Comparison of ENCODE assay signal across 9 cellular contexts in genomic region chr3:127822836-127823589, GRCh38. TPM values are rescaled to one million over a fixed set of nuclear protein-coding genes. Genes with fewer than 3 reads are reported as not detected.
A peak's percentile ranks its signal among the peaks of the same experiment; 100 is the strongest.
DNase-seq lines count a peak whose midpoint lies in the region; ATAC-seq and TF ChIP-seq lines count a peak whose summit lies in the region.
"Had no signal": no experiment of that assay in that cellular context is flagged by ENCODE, and none has a peak within 500 bp of the region (broad histone marks: within the 10 kb centered on the region; RNA-seq: fewer than 3 reads in every experiment).

No MANE protein-coding gene starts in this region.

- POLR2A ChIA-PET in A673 (lab: Charles Lee; ENCODE audit: low non-redundant PET) = no interaction called here
- POLR2A ChIA-PET in activated CD8-positive, alpha-beta T cell treated with anti-CD3 and anti-CD28 coated beads for 36 hours (lab: Charles Lee) = interaction anchor here (1.6 kb wide), 1 partner anchor 11 kb away, joined by 4 read pairs; no protein-coding TSS in a partner anchor

- H3K27me3 ChIP-seq in A673 (replicated peaks; ENCODE audit: insufficient read depth, low read depth, low read length, poor library complexity) = peaks cover 27% of the 10 kb centered on the region

- H3K4me3 Mint-ChIP-seq in activated CD8-positive, alpha-beta T cell treated with anti-CD3 and anti-CD28 coated beads for 36 hours = peak overlapping the region; percentile 78

- H3K4me1 ChIP-seq in A673 (ENCODE audit: insufficient read depth, low read length, poor library complexity, severe bottlenecking) = peaks cover 15% of the 10 kb centered on the region

- no TSS peak for BruUV-seq in A673 (replicated peaks; lab: Mats Ljungman, UMichigan)

- CTCF ChIA-PET in A673 (lab: Charles Lee) = no interaction called here
- CTCF ChIA-PET in activated CD8-positive, alpha-beta T cell treated with anti-CD3 and anti-CD28 coated beads for 36 hours (lab: Charles Lee) = interaction anchor here (0.9 kb wide), 1 partner anchor 9 kb away, joined by 3 read pairs; no protein-coding TSS in a partner anchor

- peaks cover 3% of the 10 kb centered on the region for H3K9me3 Mint-ChIP-seq in activated CD8-positive, alpha-beta T cell treated with anti-CD3 and anti-CD28 coated beads for 36 hours

- H3K4me1 Mint-ChIP-seq in activated CD8-positive, alpha-beta T cell treated with anti-CD3 and anti-CD28 coated beads for 36 hours (ENCODE audit: low read depth) = peaks cover 7% of the 10 kb centered on the region

- H3K4me3 ChIP-seq in A673 (ENCODE audit: low read depth, low read length, poor library complexity, severe bottlenecking) = peak overlapping the region; percentile 55
- H3K4me3 ChIP-seq: K562 had no signal

- intact Hi-C loops in A673 (cut with micrococcal nuclease; ENCODE audit: unreplicated experiment) = no loop called here
- intact Hi-C loops in activated CD8-positive, alpha-beta T cell treated with anti-CD3 and anti-CD28 coated beads for 36 hours (cut with micrococcal nuclease) = no loop called here

- no peak for TF ChIP-seq CTCF in A673 (conservative IDR thresholded peaks at IDR 0.05; ENCODE audit: low read depth, low read length)
- TF ChIP-seq CTCF in GM10266 (IDR thresholded peaks at IDR 0.05; ENCODE audit: control insufficient read depth, insufficient read depth, low read depth, missing control alignments) = peak; percentile 38
- TF ChIP-seq CTCF in activated CD8-positive, alpha-beta T cell treated with anti-CD3 and anti-CD28 coated beads for 36 hours (IDR thresholded peaks at IDR 0.05) = no peak
- no peak for TF ChIP-seq CTCF in omental fat pad (IDR thresholded peaks at IDR 0.05)

- ATAC-seq in HG03025 (IDR thresholded peaks at IDR 0.05; ENCODE audit: low FRiP score, unreplicated experiment) = peak; percentile 53
- peak; percentile 42 for ATAC-seq in activated CD8-positive, alpha-beta T cell treated with anti-CD3 and anti-CD28 coated beads for 36 hours
- peak; percentile 61 for ATAC-seq in omental fat pad (ENCODE audit: low FRiP score)
- ATAC-seq: K562 had no signal

- no peak overlapping the region for H3K27ac ChIP-seq in A673 (ENCODE audit: low read depth, low read length, poor library complexity, severe bottlenecking)

- no peaks in the 10 kb centered on the region for H3K36me3 ChIP-seq in A673 (ENCODE audit: insufficient read depth, low read length, poor library complexity, severe bottlenecking)

- H3K27me3 Mint-ChIP-seq in activated CD8-positive, alpha-beta T cell treated with anti-CD3 and anti-CD28 coated beads for 36 hours = peaks cover 43% of the 10 kb centered on the region

- DNase-seq in A673 (ENCODE audit: low spot score) = peak; percentile 29
- peak; percentile 74 for DNase-seq in GM10266 (ENCODE audit: extremely low spot score)
- no peak for DNase-seq in activated CD8-positive, alpha-beta T cell treated with anti-CD3 and anti-CD28 coated beads for 36 hours
- DNase-seq in glomerular visceral epithelial cell (ENCODE audit: extremely low spot score) = peak; percentile 31
- DNase-seq in omental fat pad (ENCODE audit: low spot score) = no peak
- no peak for DNase-seq in NCI-H1436 treated with DMSO at 0.1 percent for 48 hours (lab: John Stamatoyannopoulos, UW)
- no peak for DNase-seq in NCI-H2107 treated with DMSO at 0.1 percent for 48 hours (lab: John Stamatoyannopoulos, UW; ENCODE audit: unreplicated experiment)

- peak overlapping the region; percentile 44 for H3K27ac Mint-ChIP-seq in activated CD8-positive, alpha-beta T cell treated with anti-CD3 and anti-CD28 coated beads for 36 hours

- H3K9me3 ChIP-seq in A673 (ENCODE audit: low read depth, low read length, poor library complexity, severe bottlenecking) = no peaks in the 10 kb centered on the region

- H3K36me3 Mint-ChIP-seq in activated CD8-positive, alpha-beta T cell treated with anti-CD3 and anti-CD28 coated beads for 36 hours (ENCODE audit: low read depth) = peaks cover 1% of the 10 kb centered on the region

RNA-seq across cellular contexts. Expression of gene MGLL, which starts 0.7 kb away (rescaled TPM):
- total RNA-seq in A673 (2021) = 0.39 and 0.90 TPM in 2 replicates
- 1 to 10 TPM; 1.1 to 3.1 TPM for total RNA-seq in activated CD8-positive, alpha-beta T cell treated with anti-CD3 and anti-CD28 coated beads for 36 hours
- 100 to 1,000 TPM in 1 of 4 donors, 10 to 100 TPM in 3; 58.9 to 129 (median 96.3) TPM for total RNA-seq in omental fat pad

Comparison
In these comparisons a context has a peak if more than half of its experiments do, and no peak if none do; other contexts are left out.
1. DNase-seq: peak in A673 (single experiment), GM10266 (single experiment) and glomerular visceral epithelial cell (single experiment); none in activated CD8-positive, alpha-beta T cell treated with anti-CD3 and anti-CD28 coated beads for 36 hours (single experiment), omental fat pad (single experiment), NCI-H1436 treated with DMSO at 0.1 percent for 48 hours (single experiment) and NCI-H2107 treated with DMSO at 0.1 percent for 48 hours (single experiment).
2. RNA of gene MGLL, which starts 0.7 kb away (total RNA-seq): 58.9 to 129 TPM in omental fat pad; 1.1 to 3.1 TPM in activated CD8-positive, alpha-beta T cell treated with anti-CD3 and anti-CD28 coated beads for 36 hours and 0.39 to 0.90 TPM in A673; every median in the first group is over 10 times any median in the second.
3. Peak in every context shown above with its lines, with median percentiles within 50 percentile points of each other: ATAC-seq.